Comparison of ENCODE assay signal across 25 cellular contexts in genomic region chr9:75700252-75700640, GRCh38.
"Had no signal": no experiment of that assay in that cellular context is flagged by ENCODE, and none has a peak within 500 bp of the region (broad histone marks: within the 10 kb centered on the region; RNA-seq: fewer than 3 reads in every experiment).

No MANE protein-coding gene starts in this region.

- H3K36me3 ChIP-seq: adrenal gland had no signal

- H3K4me3 ChIP-seq: adrenal gland, body of pancreas, coronary artery, dorsolateral prefrontal cortex had no signal

- H3K9me3 ChIP-seq: adrenal gland, body of pancreas had no signal

- H3K27ac ChIP-seq: adrenal gland, body of pancreas, coronary artery, dorsolateral prefrontal cortex had no signal

- DNase-seq: activated CD4-positive, alpha-beta memory T cell treated with anti-CD3 and anti-CD28 coated beads for 36 hours; activated CD4-positive, alpha-beta T cell treated with anti-CD3 and anti-CD28 coated beads for 36 hours; activated CD4-positive, alpha-beta T cell treated with anti-CD3 and anti-CD28 coated beads, Interleukin-2, amount 10 ng/mL, durations not matched to agents 24 days and 14 days; activated CD4-positive, CD25-positive, alpha-beta regulatory T cell; activated CD4-positive, CD25-positive, alpha-beta regulatory T cell treated with anti-CD3 and anti-CD28 coated beads, Interleukin-2, amount 50 U/mL, for 72 hours; activated CD8-positive, alpha-beta memory T cell treated with anti-CD3 and anti-CD28 coated beads, Interleukin-2, amount 10 ng/mL, durations not matched to agents 7 days and 5 days; activated CD8-positive, alpha-beta memory T cell treated with anti-CD3 and anti-CD28 coated beads, Interleukin-2, amount 50 U/mL, for 4 hours; activated CD8-positive, alpha-beta T cell treated with anti-CD3 and anti-CD28 coated beads, Interleukin-2, amount 10 ng/mL, durations not matched to agents 7 days and 5 days; activated effector memory CD4-positive, alpha-beta T cell treated with anti-CD3 and anti-CD28 coated beads, Interleukin-2, amount 50 U/mL, for 16 hours; activated naive CD4-positive, alpha-beta T cell treated with anti-CD3 and anti-CD28 coated beads for 36 hours; activated naive CD8-positive, alpha-beta T cell treated with anti-CD3 and anti-CD28 coated beads for 36 hours; activated naive CD8-positive, alpha-beta T cell treated with anti-CD3 and anti-CD28 coated beads, Interleukin-2, amount 50 U/mL, for 24 hours; activated T-cell treated with anti-CD3 and anti-CD28 coated beads, Interleukin-2, amount 50 U/mL, for 1 hour; activated T-cell treated with anti-CD3 and anti-CD28 coated beads, Interleukin-2, amount 50 U/mL, for 48 hours; adrenal gland; amygdala; aorta; body of pancreas; dorsolateral prefrontal cortex; effector memory CD4-positive, alpha-beta T cell; endodermal cell; foreskin fibroblast; T-helper 2 cell had no signal

- H3K4me1 ChIP-seq: adrenal gland, body of pancreas had no signal

- H3K27me3 ChIP-seq: adrenal gland, body of pancreas, dorsolateral prefrontal cortex had no signal

- ATAC-seq: activated CD4-positive, alpha-beta T cell treated with anti-CD3 and anti-CD28 coated beads for 36 hours; activated CD8-positive, alpha-beta memory T cell treated with anti-CD3 and anti-CD28 coated beads, Interleukin-2, amount 10 ng/mL, durations not matched to agents 7 days and 5 days; activated CD8-positive, alpha-beta T cell treated with anti-CD3 and anti-CD28 coated beads, Interleukin-2, amount 10 ng/mL, durations not matched to agents 7 days and 5 days; activated naive CD8-positive, alpha-beta T cell treated with anti-CD3 and anti-CD28 coated beads, Interleukin-2, amount 50 U/mL, for 24 hours; body of pancreas; esophagus mucosa had no signal
